ENCODE assay signal across 7 cellular contexts in the genomic region with DNA sequence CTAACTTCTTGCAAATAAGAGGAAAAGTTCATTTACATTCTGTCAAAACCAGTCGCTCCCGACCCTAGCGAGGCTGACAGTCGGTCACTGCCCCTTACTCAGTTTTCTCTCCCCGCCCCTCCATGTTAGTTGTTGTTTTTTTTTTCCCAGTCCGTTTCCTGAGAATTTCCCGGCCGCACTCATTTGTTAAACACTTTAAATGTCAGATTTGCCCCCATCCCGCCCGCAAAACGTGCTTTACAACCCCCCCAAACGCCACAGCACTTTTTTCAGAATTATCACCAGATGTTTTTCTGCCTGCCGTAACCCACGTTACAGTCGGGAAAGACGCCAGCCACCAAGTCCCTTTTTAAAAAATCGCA.
A peak's percentile ranks its signal among the peaks of the same experiment; 100 is the strongest.
DNase-seq lines count a peak whose midpoint lies in the region; ATAC-seq and TF ChIP-seq lines count a peak whose summit lies in the region.

No MANE protein-coding gene starts in this region.

- H3K9me3 ChIP-seq in HEK293 (ENCODE audit: control insufficient read depth, insufficient read depth, low read depth, low read length), result no peaks in the 10 kb centered on the region
- no peaks in the 10 kb centered on the region for H3K9me3 ChIP-seq in right cardiac atrium (ENCODE audit: control insufficient read depth, low read length)

- intact Hi-C loops in right cardiac atrium (cut with DNase I), result no loop called here

- H3K9me3 Mint-ChIP-seq in stimulated activated memory B cell treated with anti-CD40 and anti-IgM and Interleukin-4, amounts not matched to agents 10 μg/mL and 1 μg/mL and 100 μg/mL, for 72 hours, result no peaks in the 10 kb centered on the region

- no peaks in the 10 kb centered on the region for H3K36me3 Mint-ChIP-seq in stimulated activated memory B cell treated with anti-CD40 and anti-IgM and Interleukin-4, amounts not matched to agents 10 μg/mL and 1 μg/mL and 100 μg/mL, for 72 hours

- peaks cover 24% of the 10 kb centered on the region for H3K4me1 Mint-ChIP-seq in stimulated activated memory B cell treated with anti-CD40 and anti-IgM and Interleukin-4, amounts not matched to agents 10 μg/mL and 1 μg/mL and 100 μg/mL, for 72 hours

- no peak for ATAC-seq in right cardiac atrium
- ATAC-seq in stimulated activated memory B cell treated with anti-CD40 and anti-IgM and Interleukin-4, amounts not matched to agents 10 μg/mL and 1 μg/mL and 100 μg/mL, for 72 hours, result no peak
- no peak for ATAC-seq in GM19395 (IDR thresholded peaks at IDR 0.05; ENCODE audit: unreplicated experiment)

- H3K27ac ChIP-seq in HEK293 (ENCODE audit: extremely low read depth, low read depth, low read length) (peak overlapping the region; percentile 96), right cardiac atrium (ENCODE audit: low read length) (peak overlapping the region; percentile 92)

- no peak for DNase-seq in right cardiac atrium
- no peak for DNase-seq in AML-193 (lab: John Stamatoyannopoulos, UW)
- DNase-seq in putamen (ENCODE audit: low spot score), result no peak

- H3K27ac Mint-ChIP-seq in stimulated activated memory B cell treated with anti-CD40 and anti-IgM and Interleukin-4, amounts not matched to agents 10 μg/mL and 1 μg/mL and 100 μg/mL, for 72 hours, result no peak overlapping the region

- H3K4me1 ChIP-seq in HEK293 (ENCODE audit: control insufficient read depth, insufficient read depth, low read length) (peaks cover 3% of the 10 kb centered on the region; the same call in 1 of the 2 replicates), right cardiac atrium (ENCODE audit: control insufficient read depth, insufficient read depth, low read length) (no peaks in the 10 kb centered on the region)

- WGBS in right cardiac atrium, result 2% methylated on average over 17 of the region's 17 CpGs

- CTCF ChIA-PET in HEK293 (lab: Yijun Ruan, JAX), result no interaction called here

- H3K4me3 ChIP-seq in HEK293 (ENCODE audit: low read depth, low read length) (peak overlapping the region; percentile 61), WI38 (ENCODE audit: low read depth, low read length) (peak overlapping the region; percentile 66), right cardiac atrium (ENCODE audit: low read length) (peak overlapping the region; percentile 66)

- POLR2A ChIA-PET in HEK293 (lab: Yijun Ruan, JAX), result no interaction called here

- peaks cover 0 to 16% of the 10 kb centered on the region in 2 experiments; a peak in 1 of 3 replicates for H3K36me3 ChIP-seq in HEK293 (ENCODE audit: control insufficient read depth in 2 of 2, insufficient read depth in 1 of 2, low read length in 2 of 2)

- H3K4me3 Mint-ChIP-seq in stimulated activated memory B cell treated with anti-CD40 and anti-IgM and Interleukin-4, amounts not matched to agents 10 μg/mL and 1 μg/mL and 100 μg/mL, for 72 hours, result peak overlapping the region; percentile 82

- no peak for TF ChIP-seq CTCF in HEK293 (tag by site-specific recombination; IDR thresholded peaks at IDR 0.05)
- no peak for TF ChIP-seq CTCF in WI38 (IDR thresholded peaks at IDR 0.05; ENCODE audit: low read depth, low read length)

- peaks cover 53% of the 10 kb centered on the region for H3K27me3 Mint-ChIP-seq in stimulated activated memory B cell treated with anti-CD40 and anti-IgM and Interleukin-4, amounts not matched to agents 10 μg/mL and 1 μg/mL and 100 μg/mL, for 72 hours

- no peaks in the 10 kb centered on the region for H3K27me3 ChIP-seq in right cardiac atrium (ENCODE audit: control insufficient read depth, insufficient read depth)

TF ChIP-seq in HEK293, 187 proteins besides CTCF, POLR2A, EP300 and RAD21:
- TF ChIP-seq ZBTB49 (tag by site-specific recombination; IDR thresholded peaks at IDR 0.05; ENCODE audit: low read depth), result no peak
- no peak for TF ChIP-seq ZNF175 (tag by site-specific recombination; IDR thresholded peaks at IDR 0.05)
- no peak for TF ChIP-seq OVOL3 (tag by site-specific recombination; IDR thresholded peaks at IDR 0.05)
- TF ChIP-seq ZNF768 (tag by site-specific recombination; IDR thresholded peaks at IDR 0.05), result no peak
- TF ChIP-seq, protein P1, sequence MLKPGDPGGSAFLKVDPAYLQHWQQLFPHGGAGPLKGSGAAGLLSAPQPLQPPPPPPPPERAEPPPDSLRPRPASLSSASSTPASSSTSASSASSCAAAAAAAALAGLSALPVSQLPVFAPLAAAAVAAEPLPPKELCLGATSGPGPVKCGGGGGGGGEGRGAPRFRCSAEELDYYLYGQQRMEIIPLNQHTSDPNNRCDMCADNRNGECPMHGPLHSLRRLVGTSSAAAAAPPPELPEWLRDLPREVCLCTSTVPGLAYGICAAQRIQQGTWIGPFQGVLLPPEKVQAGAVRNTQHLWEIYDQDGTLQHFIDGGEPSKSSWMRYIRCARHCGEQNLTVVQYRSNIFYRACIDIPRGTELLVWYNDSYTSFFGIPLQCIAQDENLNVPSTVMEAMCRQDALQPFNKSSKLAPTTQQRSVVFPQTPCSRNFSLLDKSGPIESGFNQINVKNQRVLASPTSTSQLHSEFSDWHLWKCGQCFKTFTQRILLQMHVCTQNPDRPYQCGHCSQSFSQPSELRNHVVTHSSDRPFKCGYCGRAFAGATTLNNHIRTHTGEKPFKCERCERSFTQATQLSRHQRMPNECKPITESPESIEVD (tag by site-specific recombination; IDR thresholded peaks at IDR 0.05), result peak; percentile 55; the same call in 1 of the 2 replicates
- TF ChIP-seq ZNF544 (tag by site-specific recombination; IDR thresholded peaks at IDR 0.05), result no peak
- no peak for TF ChIP-seq ZNF777 (tag by site-specific recombination; IDR thresholded peaks at IDR 0.05; ENCODE audit: borderline replicate concordance)
- peak; percentile 61 for TF ChIP-seq ZNF335 (tag by site-specific recombination; conservative IDR thresholded peaks at IDR 0.05)
- 0 out of 2 replicates have a peak, but pooled peaks have one; percentile 2 for TF ChIP-seq SP3 (tag by site-specific recombination; IDR thresholded peaks at IDR 0.05)
